In the genomic region with DNA sequence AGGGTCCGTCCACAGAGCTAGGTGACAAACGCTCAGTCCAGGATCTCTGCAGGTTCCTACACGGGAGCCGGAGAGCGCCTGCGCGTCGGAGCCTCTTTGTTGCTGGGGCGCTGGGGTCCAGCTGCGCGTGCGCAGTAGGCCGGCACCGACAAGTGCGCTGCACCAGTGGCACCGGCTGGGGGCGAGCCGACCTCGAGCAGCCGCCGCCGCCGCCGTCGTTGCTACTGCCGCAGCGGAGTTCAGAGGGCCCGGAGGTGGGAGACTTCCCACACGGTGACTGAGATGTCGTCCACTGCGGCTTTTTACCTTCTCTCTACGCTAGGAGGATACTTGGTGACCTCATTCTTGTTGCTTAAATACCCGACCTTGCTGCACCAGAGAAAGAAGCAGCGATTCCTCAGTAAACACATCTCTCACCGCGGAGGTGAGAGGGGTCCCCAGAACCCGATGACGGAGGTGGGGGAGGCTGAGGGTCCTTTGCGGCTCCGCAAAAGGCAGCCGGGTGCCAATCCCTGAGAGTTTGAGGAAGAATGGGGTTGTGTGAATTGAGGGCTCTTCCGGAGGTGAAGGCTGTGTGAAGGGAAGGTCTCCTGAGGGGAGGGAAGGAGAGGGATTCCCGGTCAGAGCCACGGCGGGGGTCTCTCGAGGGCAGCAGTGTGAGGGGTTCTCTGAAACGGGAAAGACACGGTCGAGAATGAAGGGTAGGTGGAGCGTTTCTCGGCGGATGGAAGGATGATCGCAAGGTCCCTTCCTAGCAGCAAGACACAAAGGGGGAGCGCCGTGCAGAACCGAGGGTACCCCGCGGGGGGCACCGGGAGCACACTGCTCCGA, we compare ENCODE assay signal across 8 cellular contexts. TPM values are rescaled to one million over a fixed set of nuclear protein-coding genes. Genes with fewer than 3 reads are reported as not detected.
DNase-seq lines count a peak whose midpoint lies in the region; ATAC-seq and TF ChIP-seq lines count a peak whose summit lies in the region.

GDPD1 (plus strand) TSS at position 184 of the 831 bp plus-strand sequence; CDS start at position 283, 99 bp downstream.

- H3K4me3 ChIP-seq in ascending aorta (peak within 1 kb of the TSS; percentile 78 to 84), vagina (peak within 1 kb of the TSS; percentile 76 to 83)

- H3K4me1 ChIP-seq in ascending aorta (no peaks in the 10 kb centered on the region), vagina (peaks cover 18% of the 10 kb centered on the region)

- TF ChIP-seq CTCF in ascending aorta (IDR thresholded peaks at IDR 0.05) = peak; percentile 76 to 90 (median 82)
- TF ChIP-seq CTCF in vagina (IDR thresholded peaks at IDR 0.05) = peak; percentile 62 to 78 (median 66)

- no peak for TF ChIP-seq POLR2A in vagina (IDR thresholded peaks at IDR 0.05)

- intact Hi-C loops in ascending aorta (cut with DNase I) (loop anchor here (10.0 kb wide), 1 partner anchor 224 kb away; no protein-coding TSS in a partner anchor), vagina (cut with DNase I) (no loop called here)

- peak within 1 kb of the TSS; percentile 100 for H3K4me3 Mint-ChIP-seq in T-helper 17 cell

- peaks cover 9% of the 10 kb centered on the region for H3K4me1 Mint-ChIP-seq in T-helper 17 cell

- DNase-seq in NCI-H1694 treated with DMSO at 0.1 percent for 48 hours (lab: John Stamatoyannopoulos, UW) (peak; percentile 94), T-helper 17 cell (peak; percentile 97 to 99 (median 97)), ascending aorta (ENCODE audit: low spot score in 2 of 2) (peak; percentile 63 to 97), hepatic stellate cell (ENCODE audit: low spot score) (peak; percentile 92), putamen (ENCODE audit: low spot score) (peak; percentile 96), vagina (ENCODE audit: extremely low spot score in 2 of 2) (no peak)

- H3K27me3 Mint-ChIP-seq in T-helper 17 cell = no peaks in the 10 kb centered on the region

- H3K9me3 ChIP-seq in T-helper 17 cell (ENCODE audit: control insufficient read depth, low read length, poor library complexity, severe bottlenecking) = no peaks in the 10 kb centered on the region
- H3K9me3 ChIP-seq in ascending aorta = no peaks in the 10 kb centered on the region
- H3K9me3 ChIP-seq in vagina = no peaks in the 10 kb centered on the region

- ATAC-seq in GM18502 (IDR thresholded peaks at IDR 0.05; ENCODE audit: poor library complexity, unreplicated experiment) (peak; percentile 94), HG02943 (IDR thresholded peaks at IDR 0.05; ENCODE audit: low read depth, unreplicated experiment) (peak; percentile 95), T-helper 17 cell (peak; percentile 99)

- peak within 1 kb of the TSS; percentile 6 to 37 for H3K27ac ChIP-seq in ascending aorta
- H3K27ac ChIP-seq in vagina = peak within 1 kb of the TSS; percentile 74

- H3K27ac Mint-ChIP-seq in T-helper 17 cell = peak within 1 kb of the TSS; percentile 100

- no peaks in the 10 kb centered on the region for H3K36me3 ChIP-seq in ascending aorta
- H3K36me3 ChIP-seq in vagina = no peaks in the 10 kb centered on the region

- H3K36me3 Mint-ChIP-seq in T-helper 17 cell (ENCODE audit: low read depth) = peaks cover 5% of the 10 kb centered on the region

- H3K27me3 ChIP-seq in ascending aorta (no peaks in the 10 kb centered on the region), vagina (no peaks in the 10 kb centered on the region)

RNA-seq across cellular contexts. Expression of gene GDPD1, which starts in this region (rescaled TPM):
- total RNA-seq in T-helper 17 cell (1 to 10 TPM; 2.7 to 3.2 TPM), ascending aorta (not detected), vagina (2.2 TPM)

Comparison
In these comparisons a context has a peak if more than half of its experiments do, and no peak if none do; other contexts are left out.
1. Peak in DNase-seq, H3K4me3 ChIP-seq and H3K27ac ChIP-seq in ascending aorta; RNA of the gene not detected or under 1 TPM.
2. DNase-seq: peak in NCI-H1694 treated with DMSO at 0.1 percent for 48 hours (single experiment), T-helper 17 cell (3 of 3), hepatic stellate cell (single experiment) and putamen (single experiment); none in vagina (0 of 2).
3. Peak in every context shown above with its lines, with median percentiles within 50 percentile points of each other: ATAC-seq.